ENCODE assay signal across 5 cellular contexts in the genomic region with DNA sequence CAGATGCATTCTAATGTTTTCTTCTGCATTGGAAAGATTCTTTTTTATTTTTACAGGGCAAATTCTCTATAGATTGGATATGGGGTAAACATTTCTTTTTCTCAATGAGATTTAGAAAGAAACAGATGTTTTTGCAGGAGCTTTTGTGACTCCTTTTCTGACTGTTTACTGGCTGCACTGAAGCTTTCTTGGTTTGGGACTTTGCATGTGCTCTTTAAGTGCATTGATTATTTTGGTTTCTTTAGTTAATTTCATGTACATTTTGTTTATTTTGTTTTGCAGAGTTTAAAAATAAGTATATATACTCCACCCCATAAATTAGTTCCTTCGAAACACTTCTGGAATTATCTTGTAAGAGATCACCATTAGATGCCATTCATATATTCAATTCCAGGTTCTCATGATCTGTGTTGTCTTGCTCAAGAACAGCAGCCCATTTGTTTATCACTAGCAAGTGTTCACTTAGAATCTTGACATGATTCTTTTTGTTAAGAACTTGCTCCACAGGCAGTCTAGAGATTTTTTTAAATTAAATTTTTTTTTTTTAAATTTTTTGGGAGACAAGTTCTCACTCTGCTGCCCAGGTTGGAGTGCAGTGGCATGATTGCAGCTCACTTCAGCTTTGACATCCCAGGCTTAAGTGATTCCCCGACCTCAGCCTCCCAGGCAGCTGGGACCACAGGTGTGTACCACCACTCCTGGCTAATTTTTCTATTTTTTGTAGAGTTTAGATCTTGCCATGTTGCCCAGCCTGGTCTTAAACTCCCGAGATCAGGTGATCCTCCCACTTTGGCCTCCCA.
"Had no signal": no experiment of that assay in that cellular context is flagged by ENCODE, and none has a peak within 500 bp of the region (broad histone marks: within the 10 kb centered on the region; RNA-seq: fewer than 3 reads in every experiment).

No MANE protein-coding gene starts in this region.

- H3K27me3 Mint-ChIP-seq: IgD-negative memory B cell had no signal

- DNase-seq: GOT3, H7, HCEC 1CT, KBM-7 had no signal

- H3K36me3 Mint-ChIP-seq: IgD-negative memory B cell had no signal

- H3K4me1 Mint-ChIP-seq: IgD-negative memory B cell had no signal

- H3K27ac Mint-ChIP-seq: IgD-negative memory B cell had no signal

- H3K4me3 Mint-ChIP-seq: IgD-negative memory B cell had no signal
